1 cellular context compared by ENCODE assay signal in the genomic region with DNA sequence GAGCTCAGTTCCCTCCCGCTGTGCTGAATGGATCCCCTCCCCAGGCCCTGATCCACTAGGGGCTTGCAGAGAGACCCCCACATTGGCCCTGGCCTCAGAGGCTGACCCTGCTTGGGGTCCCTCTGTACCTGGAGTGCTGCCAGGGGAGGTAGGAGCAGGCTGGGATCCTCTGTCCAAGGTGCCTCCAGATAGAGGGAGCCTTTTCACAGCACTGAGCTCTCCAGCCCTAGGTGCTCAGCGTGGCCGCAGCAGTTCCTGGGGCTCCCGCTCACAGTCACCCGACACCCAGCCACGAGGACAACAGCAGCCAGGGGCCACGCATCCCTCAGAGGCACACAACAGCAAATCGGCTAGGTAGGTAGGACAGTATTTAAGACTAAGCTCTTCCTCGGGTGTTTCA.
TF ChIP-seq lines count a peak whose summit lies in the region.

No MANE protein-coding gene starts in this region.

TF ChIP-seq in WTC11, 78 proteins besides CTCF, POLR2A, EP300 and RAD21 (continued from another document):
- TF ChIP-seq PRDM15 (CRISPR knock-in tag; IDR thresholded peaks at IDR 0.05) (no peak), ZNF219 (CRISPR knock-in tag; IDR thresholded peaks at IDR 0.05; ENCODE audit: borderline replicate concordance) (no peak)
